Comparison of ENCODE assay signal across 16 cellular contexts in genomic region chr3:10300087-10300486, GRCh38. TPM values are rescaled to one million over a fixed set of nuclear protein-coding genes. Genes with fewer than 3 reads are reported as not detected.
DNase-seq lines count a peak whose midpoint lies in the region; ATAC-seq and TF ChIP-seq lines count a peak whose summit lies in the region.
"Had no signal": no experiment of that assay in that cellular context is flagged by ENCODE, and none has a peak within 500 bp of the region (broad histone marks: within the 10 kb centered on the region; RNA-seq: fewer than 3 reads in every experiment).

No MANE protein-coding gene starts in this region.

- DNase-seq in stimulated activated naive CD8-positive, alpha-beta T cell treated with anti-CD3 and anti-CD28 coated beads, Interleukin-15, Interleukin-2, amounts not matched to agents 100 U/mL and 50 U/mL, for 24 hours: no peak
- DNase-seq in T-helper 17 cell (no peak), endothelial cell (ENCODE audit: low spot score) (no peak), NCI-H2081 treated with DMSO at 0.1 percent for 48 hours (lab: John Stamatoyannopoulos, UW) (no peak), SIG-M5 (lab: John Stamatoyannopoulos, UW) (no peak), NCI-H345 (lab: John Stamatoyannopoulos, UW) (no peak)
- DNase-seq: activated gamma-delta T cell; effector CD4-positive, alpha-beta T cell; hypothalamus; left cardiac atrium; NCI-H1694 treated with DMSO at 0.1 percent for 48 hours had no signal

- no peaks in the 10 kb centered on the region for H3K27me3 Mint-ChIP-seq in stimulated activated naive CD8-positive, alpha-beta T cell treated with anti-CD3 and anti-CD28 coated beads, Interleukin-15, Interleukin-2, amounts not matched to agents 100 ng/mL and 50 ng/mL, for 24 hours
- H3K27me3 Mint-ChIP-seq in T-helper 17 cell (no peaks in the 10 kb centered on the region), endothelial cell (ENCODE audit: unreplicated experiment) (peaks cover 4% of the 10 kb centered on the region)

- H3K27ac Mint-ChIP-seq in stimulated activated naive CD8-positive, alpha-beta T cell treated with anti-CD3 and anti-CD28 coated beads, Interleukin-15, Interleukin-2, amounts not matched to agents 100 ng/mL and 50 ng/mL, for 24 hours: peak overlapping the region; percentile 45
- H3K27ac Mint-ChIP-seq in T-helper 17 cell: peak overlapping the region; percentile 93
- peak overlapping the region; percentile 42 for H3K27ac Mint-ChIP-seq in endothelial cell (ENCODE audit: unreplicated experiment)

- H3K36me3 Mint-ChIP-seq in stimulated activated naive CD8-positive, alpha-beta T cell treated with anti-CD3 and anti-CD28 coated beads, Interleukin-15, Interleukin-2, amounts not matched to agents 100 ng/mL and 50 ng/mL, for 24 hours (ENCODE audit: low read depth): peaks cover 68% of the 10 kb centered on the region
- peaks cover 2% of the 10 kb centered on the region for H3K36me3 Mint-ChIP-seq in T-helper 17 cell (ENCODE audit: low read depth)
- peaks cover 57% of the 10 kb centered on the region for H3K36me3 Mint-ChIP-seq in endothelial cell (ENCODE audit: low read depth, unreplicated experiment)

- H3K4me3 Mint-ChIP-seq in stimulated activated naive CD8-positive, alpha-beta T cell treated with anti-CD3 and anti-CD28 coated beads, Interleukin-15, Interleukin-2, amounts not matched to agents 100 ng/mL and 50 ng/mL, for 24 hours: no peak overlapping the region
- H3K4me3 Mint-ChIP-seq in T-helper 17 cell: no peak overlapping the region
- H3K4me3 Mint-ChIP-seq in endothelial cell (ENCODE audit: unreplicated experiment): no peak overlapping the region

- no peak for ATAC-seq in stimulated activated naive CD8-positive, alpha-beta T cell treated with anti-CD3 and anti-CD28 coated beads, Interleukin-15, Interleukin-2, amounts not matched to agents 100 U/mL and 50 U/mL, for 24 hours
- ATAC-seq in T-helper 17 cell (no peak), HG03571 (IDR thresholded peaks at IDR 0.05; ENCODE audit: unreplicated experiment) (no peak)

- H3K9me3 Mint-ChIP-seq in stimulated activated naive CD8-positive, alpha-beta T cell treated with anti-CD3 and anti-CD28 coated beads, Interleukin-15, Interleukin-2, amounts not matched to agents 100 ng/mL and 50 ng/mL, for 24 hours: no peaks in the 10 kb centered on the region
- H3K9me3 Mint-ChIP-seq in endothelial cell (ENCODE audit: unreplicated experiment): no peaks in the 10 kb centered on the region

- no peak for TF ChIP-seq CTCF in endothelial cell (IDR thresholded peaks at IDR 0.05; ENCODE audit: unreplicated experiment)

- peaks cover 21% of the 10 kb centered on the region for H3K4me1 Mint-ChIP-seq in stimulated activated naive CD8-positive, alpha-beta T cell treated with anti-CD3 and anti-CD28 coated beads, Interleukin-15, Interleukin-2, amounts not matched to agents 100 ng/mL and 50 ng/mL, for 24 hours (ENCODE audit: low read depth)
- H3K4me1 Mint-ChIP-seq in T-helper 17 cell: peaks cover 3% of the 10 kb centered on the region
- H3K4me1 Mint-ChIP-seq in endothelial cell (ENCODE audit: unreplicated experiment): peaks cover 22% of the 10 kb centered on the region

- H3K9me3 ChIP-seq in T-helper 17 cell (ENCODE audit: control insufficient read depth, low read length, poor library complexity, severe bottlenecking): no peaks in the 10 kb centered on the region
- H3K9me3 ChIP-seq: prostate gland had no signal

RNA-seq across cellular contexts. Expression of gene GHRL, which starts 7.3 kb away (rescaled TPM):
- total RNA-seq in T-helper 17 cell (under 1 TPM; 0.73 to 0.85 TPM), endothelial cell (ENCODE audit: unreplicated experiment) (0.62 TPM)
- total RNA-seq: M059J, NCI-H460 had no signal

RNA-seq across cellular contexts. Expression of gene SEC13, which starts 20.8 kb away (rescaled TPM):
- total RNA-seq in T-helper 17 cell (10 to 100 TPM; 87.0 to 88.0 TPM), endothelial cell (ENCODE audit: unreplicated experiment) (367 TPM)

RNA-seq across cellular contexts. Expression of gene TATDN2, which starts 51.8 kb away (rescaled TPM):
- 10 to 100 TPM; 56.8 to 63.7 TPM for total RNA-seq in T-helper 17 cell
- total RNA-seq in endothelial cell (ENCODE audit: unreplicated experiment): 41.2 TPM

Comparison
In these comparisons a context has a peak if more than half of its experiments do, and no peak if none do; other contexts are left out.
1. H3K27ac Mint-ChIP-seq: peak in every context shown above with its lines; median percentile 93 in T-helper 17 cell; 45 in stimulated activated naive CD8-positive, alpha-beta T cell treated with anti-CD3 and anti-CD28 coated beads, Interleukin-15, Interleukin-2, amounts not matched to agents 100 ng/mL and 50 ng/mL, for 24 hours; 42 in endothelial cell.